ENCODE assay signal across 30 cellular contexts in genomic region chr12:16530268-16530865, GRCh38.
DNase-seq lines count a peak whose midpoint lies in the region; ATAC-seq and TF ChIP-seq lines count a peak whose summit lies in the region.
"Had no signal": no experiment of that assay in that cellular context is flagged by ENCODE, and none has a peak within 500 bp of the region (broad histone marks: within the 10 kb centered on the region; RNA-seq: fewer than 3 reads in every experiment).

No MANE protein-coding gene starts in this region.

- H3K27ac Mint-ChIP-seq in neural progenitor cell, result no peak overlapping the region
- H3K27ac Mint-ChIP-seq: WTC11 had no signal

- no peak overlapping the region for H3K9ac ChIP-seq in Karpas-422 (ENCODE audit: low read length)
- no peak overlapping the region for H3K9ac ChIP-seq in neural progenitor cell
- H3K9ac ChIP-seq: parathyroid adenoma, SK-N-SH had no signal

- H3F3A ChIP-seq in neural progenitor cell (ENCODE audit: low read depth), result no peaks in the 10 kb centered on the region

- no peaks in the 10 kb centered on the region for H4K20me1 ChIP-seq in Karpas-422 (ENCODE audit: insufficient read depth, low read depth, low read length)
- H4K20me1 ChIP-seq in neural progenitor cell (ENCODE audit: low read depth), result no peaks in the 10 kb centered on the region

- no peaks in the 10 kb centered on the region for H3K9me3 ChIP-seq in mucosa of descending colon
- no peaks in the 10 kb centered on the region for H3K9me3 ChIP-seq in Karpas-422 (ENCODE audit: low read length)
- no peaks in the 10 kb centered on the region for H3K9me3 ChIP-seq in neural progenitor cell (ENCODE audit: low read depth)
- H3K9me3 ChIP-seq: ascending aorta, colonic mucosa, SK-N-SH, suprapubic skin, upper lobe of left lung had no signal

- no peaks in the 10 kb centered on the region for H3K9me2 ChIP-seq in Karpas-422 (replicated peaks; ENCODE audit: insufficient read depth, low read length)
- H3K9me2 ChIP-seq: SK-N-SH had no signal

- H3K79me2 ChIP-seq in Karpas-422 (ENCODE audit: low read length), result no peaks in the 10 kb centered on the region
- no peaks in the 10 kb centered on the region for H3K79me2 ChIP-seq in neural progenitor cell (ENCODE audit: low read depth)
- H3K79me2 ChIP-seq: parathyroid adenoma had no signal

- H2AFZ ChIP-seq in Karpas-422 (ENCODE audit: low read length) (no peak overlapping the region), neural progenitor cell (replicated peaks) (no peak overlapping the region)
- H2AFZ ChIP-seq: parathyroid adenoma, PC-9 had no signal

- H3K4me2 ChIP-seq in Karpas-422 (ENCODE audit: low read depth, low read length, poor library complexity, severe bottlenecking) (no peak overlapping the region), neural progenitor cell (no peak overlapping the region)
- H3K4me2 ChIP-seq: PC-9, SK-N-SH had no signal

- ATAC-seq in mucosa of descending colon, result peak; percentile 21
- no peak for ATAC-seq in GM19452 (IDR thresholded peaks at IDR 0.05; ENCODE audit: unreplicated experiment)
- ATAC-seq: activated T-cell treated with anti-CD3 and anti-CD28 coated beads, Interleukin-2, amount 50 U/mL, for 4 hours; GM12878; WTC11 had no signal

- no peaks in the 10 kb centered on the region for H3K4me1 Mint-ChIP-seq in neural progenitor cell
- H3K4me1 Mint-ChIP-seq: WTC11 had no signal

- no peaks in the 10 kb centered on the region for H3K36me3 Mint-ChIP-seq in neural progenitor cell
- H3K36me3 Mint-ChIP-seq: WTC11 had no signal

- H3K27me3 Mint-ChIP-seq in neural progenitor cell (ENCODE audit: insufficient read depth, low read depth), result no peaks in the 10 kb centered on the region

- H3K27me3 ChIP-seq in Karpas-422 (ENCODE audit: low read length) (no peaks in the 10 kb centered on the region), neural progenitor cell (no peaks in the 10 kb centered on the region)
- H3K27me3 ChIP-seq: ascending aorta, cardiac muscle cell, colonic mucosa, suprapubic skin, upper lobe of left lung had no signal

- H3K4me3 Mint-ChIP-seq in neural progenitor cell, result no peak overlapping the region
- H3K4me3 Mint-ChIP-seq: activated T-cell treated with anti-CD3 and anti-CD28 coated beads, Interleukin-2, amount 50 U/mL, for 4 hours; WTC11 had no signal

- H3K36me3 ChIP-seq in mucosa of descending colon (ENCODE audit: low read depth), result no peaks in the 10 kb centered on the region
- H3K36me3 ChIP-seq in Karpas-422 (ENCODE audit: insufficient read depth, low read length), result no peaks in the 10 kb centered on the region
- H3K36me3 ChIP-seq in neural progenitor cell, result no peaks in the 10 kb centered on the region
- H3K36me3 ChIP-seq: ascending aorta, cardiac muscle cell, colonic mucosa, suprapubic skin, upper lobe of left lung had no signal

- H3K27ac ChIP-seq in Karpas-422 (ENCODE audit: low read length), result no peak overlapping the region
- H3K27ac ChIP-seq in neural progenitor cell, result no peak overlapping the region
- H3K27ac ChIP-seq: 22Rv1, ascending aorta, cardiac muscle cell, colonic mucosa, parathyroid adenoma, PC-9, suprapubic skin, upper lobe of left lung had no signal

- DNase-seq in DMS153 (lab: John Stamatoyannopoulos, UW) (peak; percentile 12), DMS153 treated with DMSO at 0.1 percent for 48 hours (lab: John Stamatoyannopoulos, UW; ENCODE audit: unreplicated experiment) (no peak), NCI-H1417 treated with DMSO at 0.1 percent for 48 hours (lab: John Stamatoyannopoulos, UW) (peak; percentile 91), NCI-H69 (lab: John Stamatoyannopoulos, UW) (peak; percentile 77), mucosa of descending colon (no peak), Karpas-422 (no peak), neural progenitor cell (ENCODE audit: low spot score) (no peak)
- DNase-seq: activated CD4-positive, alpha-beta T cell treated with anti-CD3 and anti-CD28 coated beads, Interleukin-2, amount 50 U/mL, for 1 hour; activated gamma-delta T cell treated with Interleukin-2 at 50 U/mL for 16 hours; activated T-cell treated with anti-CD3 and anti-CD28 coated beads, Interleukin-2, amount 50 U/mL, for 4 hours; C1 segment of cervical spinal cord; colonic mucosa; effector CD8-positive, alpha-beta T cell; EL; glutamatergic neuron; NCI-H1436 treated with DMSO at 0.1 percent for 48 hours; NCI-H2227 treated with DMSO at 0.1 percent for 48 hours; PC-9; SK-N-SH; small intestine; stimulated activated naive CD4-positive, alpha-beta T cell treated with Interleukin-2 at 50 U/mL for 16 hours; upper lobe of left lung had no signal

- TF ChIP-seq CTCF in mucosa of descending colon (IDR thresholded peaks at IDR 0.05) (no peak), neural progenitor cell (IDR thresholded peaks at IDR 0.05) (no peak)

- H3K4me1 ChIP-seq in mucosa of descending colon (ENCODE audit: low read depth) (no peaks in the 10 kb centered on the region), Karpas-422 (ENCODE audit: low read length) (no peaks in the 10 kb centered on the region), neural progenitor cell (no peaks in the 10 kb centered on the region)
- H3K4me1 ChIP-seq: ascending aorta, colonic mucosa, parathyroid adenoma, suprapubic skin, upper lobe of left lung had no signal

- intact Hi-C loops in mucosa of descending colon (cut with DNase I, micrococcal nuclease), result no loop called here

- H3K4me3 ChIP-seq in mucosa of descending colon, result no peak overlapping the region
- H3K4me3 ChIP-seq in Karpas-422 (ENCODE audit: low read length), result no peak overlapping the region
- H3K4me3 ChIP-seq in neural progenitor cell, result no peak overlapping the region
- H3K4me3 ChIP-seq: ascending aorta, cardiac muscle cell, colonic mucosa, GM12878, PC-9, suprapubic skin, upper lobe of left lung had no signal

- H3K9me3 Mint-ChIP-seq in neural progenitor cell, result peaks cover 2% of the 10 kb centered on the region

Comparison
In these comparisons a context has a peak if more than half of its experiments do, and no peak if none do; other contexts are left out.
1. DNase-seq: peak in DMS153 (single experiment), NCI-H1417 treated with DMSO at 0.1 percent for 48 hours (single experiment) and NCI-H69 (single experiment); none in DMS153 treated with DMSO at 0.1 percent for 48 hours (single experiment), mucosa of descending colon (0 of 3), Karpas-422 (single experiment) and neural progenitor cell (single experiment).